In genomic region chrX:30530591-30530990, GRCh38 we compare ENCODE assay signal across 22 cellular contexts. TPM values are rescaled to one million over a fixed set of nuclear protein-coding genes. Genes with fewer than 3 reads are reported as not detected.
DNase-seq lines count a peak whose midpoint lies in the region; ATAC-seq and TF ChIP-seq lines count a peak whose summit lies in the region.
"Had no signal": no experiment of that assay in that cellular context is flagged by ENCODE, and none has a peak within 500 bp of the region (broad histone marks: within the 10 kb centered on the region; RNA-seq: fewer than 3 reads in every experiment).

No MANE protein-coding gene starts in this region.

- H3K9me3 Mint-ChIP-seq in MCF 10A (ENCODE audit: unreplicated experiment): no peaks in the 10 kb centered on the region
- H3K9me3 Mint-ChIP-seq: activated B cell treated with CpG ODN at 0.5 μM for 24 hours; central memory CD8-positive, alpha-beta T cell; neural crest cell had no signal

- H3K27me3 ChIP-seq in breast epithelium (peaks cover 0 to 24% of the 10 kb centered on the region in 2 donors), PC-3 (ENCODE audit: low read length) (no peaks in the 10 kb centered on the region)
- H3K27me3 ChIP-seq: testis had no signal

- H3F3A ChIP-seq in PC-3 (ENCODE audit: low read length, unreplicated experiment): no peaks in the 10 kb centered on the region

- no peak overlapping the region for H3K4me2 ChIP-seq in PC-3 (ENCODE audit: low read length)

- CTCF ChIA-PET in MCF 10A (lab: Yijun Ruan, JAX): interaction anchor here (0.6 to 1.3 kb wide), 4 partner anchors 17 to 1304 kb away, joined by 3 to 5 read pairs (median 3); no protein-coding TSS in a partner anchor
- CTCF ChIA-PET in PC-3 (lab: Charles Lee): no interaction called here

- H2AFZ ChIP-seq in PC-3 (ENCODE audit: low read length): no peak overlapping the region

- no peak overlapping the region for H3K4me3 Mint-ChIP-seq in MCF 10A (ENCODE audit: unreplicated experiment)
- H3K4me3 Mint-ChIP-seq: activated B cell treated with CpG ODN at 0.5 μM for 24 hours; CD4-positive, alpha-beta memory T cell; central memory CD8-positive, alpha-beta T cell; neural crest cell had no signal

- no peaks in the 10 kb centered on the region for H4K20me1 ChIP-seq in PC-3 (ENCODE audit: low read length)

- DNase-seq in MCF 10A (ENCODE audit: unreplicated experiment) (peak; percentile 23), breast epithelium (ENCODE audit: low spot score in 2 of 2) (no peak), PC-3 (peak; percentile 29), fibroblast of mammary gland (ENCODE audit: low read depth) (peak; percentile 50), GM19238 (ENCODE audit: insufficient read length, low spot score) (no peak), GM13977 (ENCODE audit: low spot score) (no peak), NCI-H1694 (lab: John Stamatoyannopoulos, UW) (no peak)
- DNase-seq: activated B cell treated with CpG ODN at 0.5 μM for 24 hours; activated CD8-positive, alpha-beta memory T cell treated with anti-CD3 and anti-CD28 coated beads for 24 hours; CD4-positive, alpha-beta memory T cell; DMS79 treated with DMSO at 0.1 percent for 48 hours; effector CD8-positive, alpha-beta T cell; kidney glomerular epithelial cell; NCI-H1105; NCI-H2107; NCI-H526; testis had no signal

- BruUV-seq in MCF 10A (replicated peaks; lab: Mats Ljungman, UMichigan) (no TSS peak), PC-3 (replicated peaks; lab: Mats Ljungman, UMichigan) (no TSS peak)

- no peak overlapping the region for H3K27ac Mint-ChIP-seq in MCF 10A (ENCODE audit: low read depth, unreplicated experiment)
- H3K27ac Mint-ChIP-seq: activated B cell treated with CpG ODN at 0.5 μM for 24 hours; CD4-positive, alpha-beta memory T cell had no signal

- H3K4me3 ChIP-seq in breast epithelium (no peak overlapping the region), PC-3 (ENCODE audit: low read length) (no peak overlapping the region), fibroblast of mammary gland (ENCODE audit: control insufficient read depth, low read depth, low read length) (no peak overlapping the region)
- H3K4me3 ChIP-seq: testis had no signal

- TF ChIP-seq CTCF in MCF 10A (IDR thresholded peaks at IDR 0.05; ENCODE audit: unreplicated experiment): no peak
- no peak for TF ChIP-seq CTCF in breast epithelium (IDR thresholded peaks at IDR 0.05)
- no peak for TF ChIP-seq CTCF in PC-3 (conservative IDR thresholded peaks at IDR 0.05; ENCODE audit: low read depth, low read length)
- no peak for TF ChIP-seq CTCF in fibroblast of mammary gland (conservative IDR thresholded peaks at IDR 0.05; ENCODE audit: control insufficient read depth, insufficient read depth, low read depth, low read length)
- TF ChIP-seq CTCF in GM13977 (IDR thresholded peaks at IDR 0.05; ENCODE audit: extremely low read depth, insufficient read depth, missing control alignments): no peak

- no peaks in the 10 kb centered on the region for H3K27me3 Mint-ChIP-seq in MCF 10A (ENCODE audit: insufficient read depth, unreplicated experiment)
- H3K27me3 Mint-ChIP-seq: activated B cell treated with CpG ODN at 0.5 μM for 24 hours; central memory CD8-positive, alpha-beta T cell had no signal

- H3K36me3 ChIP-seq in breast epithelium (no peaks in the 10 kb centered on the region), PC-3 (ENCODE audit: low read depth, low read length) (no peaks in the 10 kb centered on the region)

- no peaks in the 10 kb centered on the region for H3K36me3 Mint-ChIP-seq in MCF 10A (ENCODE audit: insufficient read depth, unreplicated experiment)
- H3K36me3 Mint-ChIP-seq: CD4-positive, alpha-beta memory T cell had no signal

- in situ Hi-C loops in GM13977 (cut with MboI; ENCODE audit: low pct_unique_long_range_greater_than_20kb, low sequenced_read_pairs, unreplicated experiment): no loop called here

- H3K9ac ChIP-seq in PC-3 (ENCODE audit: low read length): no peak overlapping the region

- peaks cover 0 to 6% of the 10 kb centered on the region in 2 donors for H3K9me3 ChIP-seq in breast epithelium
- H3K9me3 ChIP-seq in PC-3 (ENCODE audit: low read length): no peaks in the 10 kb centered on the region
- H3K9me3 ChIP-seq: testis had no signal

- peaks cover 8% of the 10 kb centered on the region for H3K4me1 Mint-ChIP-seq in MCF 10A (ENCODE audit: insufficient read depth, unreplicated experiment)
- H3K4me1 Mint-ChIP-seq: activated B cell treated with CpG ODN at 0.5 μM for 24 hours; CD4-positive, alpha-beta memory T cell; central memory CD8-positive, alpha-beta T cell; neural crest cell had no signal

- H3K9me2 ChIP-seq in PC-3 (replicated peaks; ENCODE audit: low read length): no peaks in the 10 kb centered on the region

- H3K4me1 ChIP-seq in breast epithelium (no peaks in the 10 kb centered on the region), PC-3 (ENCODE audit: insufficient read depth, low read length) (no peaks in the 10 kb centered on the region)
- H3K4me1 ChIP-seq: testis had no signal

- POLR2A ChIA-PET in MCF 10A (lab: Yijun Ruan, JAX) (interaction anchor here (0.6 kb wide), 1 partner anchor 510 kb away, joined by 3 read pairs; no protein-coding TSS in a partner anchor), PC-3 (lab: Charles Lee; ENCODE audit: unreplicated experiment) (no interaction called here)

- H3K27ac ChIP-seq in breast epithelium (no peak overlapping the region), PC-3 (ENCODE audit: low read length) (no peak overlapping the region)
- H3K27ac ChIP-seq: HL-60, testis had no signal

- no peak for TF ChIP-seq POLR2A in breast epithelium (IDR thresholded peaks at IDR 0.05)

- ATAC-seq in PC-3 (no peak), GM18909 (IDR thresholded peaks at IDR 0.05; ENCODE audit: poor library complexity, unreplicated experiment) (no peak)
- ATAC-seq: HCT116 had no signal

- intact Hi-C loops in MCF 10A (cut with micrococcal nuclease) (no loop called here), breast epithelium (cut with DNase I; ENCODE audit: low total_unique reads) (no loop called here), PC-3 (cut with micrococcal nuclease) (no loop called here)

- no peaks in the 10 kb centered on the region for H3K79me2 ChIP-seq in PC-3 (ENCODE audit: low read length)

RNA-seq across cellular contexts. Expression of gene TASL, which starts 47.0 kb away (rescaled TPM):
- total RNA-seq in MCF 10A (2022) (not detected in 2 replicates), breast epithelium (1 to 10 TPM in 2 of 3 donors, under 1 TPM in 1; 0.66 to 1.6 (median 1.4) TPM), PC-3 (2014; rRNA removed) (not detected in 2 replicates)
- total RNA-seq: neural crest cell had no signal

Comparison
In these comparisons a context has a peak if more than half of its experiments do, and no peak if none do; other contexts are left out.
1. DNase-seq: peak in MCF 10A (single experiment), PC-3 (single experiment) and fibroblast of mammary gland (single experiment); none in breast epithelium (0 of 2), GM19238 (single experiment), GM13977 (single experiment) and NCI-H1694 (single experiment).